30 cellular contexts compared by ENCODE assay signal in the genomic region with DNA sequence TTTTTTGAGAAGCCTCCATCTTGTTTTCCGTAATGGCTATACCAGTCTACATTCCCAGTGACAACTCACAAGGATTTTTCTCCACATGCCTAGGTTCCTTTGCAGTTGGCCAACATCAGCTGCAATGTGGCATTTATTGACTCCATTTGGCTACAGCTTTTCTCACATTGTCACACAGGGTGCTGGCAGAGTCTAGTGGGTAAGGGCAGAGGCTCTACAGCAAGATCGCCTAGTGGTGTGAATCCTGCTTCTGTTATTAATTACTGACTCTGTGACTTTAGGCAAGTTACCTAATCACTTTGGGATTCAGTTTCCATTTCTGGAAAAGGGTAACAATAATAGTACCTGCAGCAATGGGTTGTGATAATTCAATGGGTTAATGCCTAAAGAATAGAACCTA. TPM values are rescaled to one million over a fixed set of nuclear protein-coding genes. Genes with fewer than 3 reads are reported as not detected.
DNase-seq lines count a peak whose midpoint lies in the region; ATAC-seq and TF ChIP-seq lines count a peak whose summit lies in the region.
"Had no signal": no experiment of that assay in that cellular context is flagged by ENCODE, and none has a peak within 500 bp of the region (broad histone marks: within the 10 kb centered on the region; RNA-seq: fewer than 3 reads in every experiment).

No MANE protein-coding gene starts in this region.

- H3K27ac Mint-ChIP-seq in HFFc6 = peak overlapping the region; percentile 63
- H3K27ac Mint-ChIP-seq: activated CD8-positive, alpha-beta T cell treated with anti-CD3 and anti-CD28 coated beads for 36 hours; memory B cell; stimulated activated naive CD8-positive, alpha-beta T cell treated with anti-CD3 and anti-CD28 coated beads, Interleukin-15, Interleukin-2, amounts not matched to agents 100 ng/mL and 50 ng/mL, for 24 hours had no signal

- no peaks in the 10 kb centered on the region for H3K27me3 Mint-ChIP-seq in HFFc6 (ENCODE audit: insufficient read depth)

- H3K4me1 ChIP-seq in rectal smooth muscle tissue (ENCODE audit: control insufficient read depth, insufficient read depth, low read length) = peaks cover 3% of the 10 kb centered on the region
- H3K4me1 ChIP-seq: colonic mucosa, uterus had no signal

- H3K36me3 Mint-ChIP-seq in HFFc6 (ENCODE audit: low read depth) = no peaks in the 10 kb centered on the region
- H3K36me3 Mint-ChIP-seq: memory B cell had no signal

- DNase-seq in AG20443 (ENCODE audit: low spot score) (peak; percentile 35), HFFc6 (no peak), UCSD-AML1 (lab: John Stamatoyannopoulos, UW; ENCODE audit: unreplicated experiment) (peak; percentile 5), HuH-7.5 (ENCODE audit: low spot score) (no peak)
- no peak for DNase-seq in activated CD4-positive, alpha-beta T cell treated with anti-CD3 and anti-CD28 coated beads, Interleukin-2, amount 50 U/mL, for 4 hours
- DNase-seq: activated CD8-positive, alpha-beta memory T cell treated with anti-CD3 and anti-CD28 coated beads, Interleukin-2, amount 50 U/mL, for 48 hours; activated naive CD4-positive, alpha-beta T cell treated with anti-CD3 and anti-CD28 coated beads, Interleukin-2, amount 50 U/mL, for 16 hours; amygdala; colonic mucosa; effector CD8-positive, alpha-beta T cell; GDM1; glutamatergic neuron; left colon; NCI-H1105 treated with DMSO at 0.1 percent for 48 hours; NCI-H2029; NCI-H526; posterior cingulate gyrus; right cardiac atrium; spleen; stimulated activated CD4-positive, alpha-beta T cell treated with anti-CD3 and anti-CD28 coated beads, Interleukin-2, amount 100 ng/mL, for 24 hours; stimulated activated CD8-positive, alpha-beta memory T cell treated with anti-CD3 and anti-CD28 coated beads, Interleukin-4, amount 100 ng/mL, for 48 hours; uterus had no signal

- peaks cover 35% of the 10 kb centered on the region for H3K4me1 Mint-ChIP-seq in HFFc6 (ENCODE audit: low read depth)

- no peak for ATAC-seq in HG02970 (IDR thresholded peaks at IDR 0.05; ENCODE audit: low FRiP score, unreplicated experiment)
- ATAC-seq: left colon, right cardiac atrium had no signal

- no peak overlapping the region for H3K4me3 ChIP-seq in rectal smooth muscle tissue (ENCODE audit: low read length)
- H3K4me3 ChIP-seq: colonic mucosa, SK-N-MC, spleen, thoracic aorta, uterus had no signal

- H3K9me3 Mint-ChIP-seq in HFFc6 = no peaks in the 10 kb centered on the region
- H3K9me3 Mint-ChIP-seq: activated CD8-positive, alpha-beta T cell treated with anti-CD3 and anti-CD28 coated beads for 36 hours; memory B cell; stimulated activated naive CD8-positive, alpha-beta T cell treated with anti-CD3 and anti-CD28 coated beads, Interleukin-15, Interleukin-2, amounts not matched to agents 100 ng/mL and 50 ng/mL, for 24 hours; T-helper 1 cell treated with Interleukin-12 subunit alpha and Interleukin-12 subunit beta and Interleukin-4 antibody, amounts not matched to agents 30 μg/mL and 1 μg/mL, for 36 hours had no signal

- no peak for TF ChIP-seq CTCF in HFFc6 (IDR thresholded peaks at IDR 0.05)

- H3K36me3 ChIP-seq in rectal smooth muscle tissue (ENCODE audit: control insufficient read depth, insufficient read depth, low read length) = no peaks in the 10 kb centered on the region
- H3K36me3 ChIP-seq: colonic mucosa, spleen, thoracic aorta, uterus had no signal

- H3K27ac ChIP-seq in rectal smooth muscle tissue (ENCODE audit: low read depth, low read length) = peak overlapping the region; percentile 51
- H3K27ac ChIP-seq: colonic mucosa, thoracic aorta, uterus had no signal

- H3K27me3 ChIP-seq in rectal smooth muscle tissue (ENCODE audit: control insufficient read depth, insufficient read depth, low read length) = no peaks in the 10 kb centered on the region
- H3K27me3 ChIP-seq: colonic mucosa, spleen, uterus had no signal

- no peak overlapping the region for H3K9ac ChIP-seq in rectal smooth muscle tissue (ENCODE audit: low read length)

- H3K4me3 Mint-ChIP-seq in HFFc6 = no peak overlapping the region
- H3K4me3 Mint-ChIP-seq: activated CD8-positive, alpha-beta T cell treated with anti-CD3 and anti-CD28 coated beads for 36 hours; memory B cell; stimulated activated naive CD8-positive, alpha-beta T cell treated with anti-CD3 and anti-CD28 coated beads, Interleukin-15, Interleukin-2, amounts not matched to agents 100 ng/mL and 50 ng/mL, for 24 hours; T-helper 1 cell treated with Interleukin-12 subunit alpha and Interleukin-12 subunit beta and Interleukin-4 antibody, amounts not matched to agents 30 μg/mL and 1 μg/mL, for 36 hours had no signal

RNA-seq across cellular contexts. Expression of a gene that starts 59.7 kb away (rescaled TPM):
- total RNA-seq in HFFc6 (2021; fragmentation: NEBNext Ultra II Directional; extraction: Animal tissue kit (Norgen Biotek cat#: 25700)) = 100 to 1,000 TPM in 2 of 6 experiments, 10 to 100 TPM in 4; 59.2 to 176 (median 70.3) TPM

Comparison
In these comparisons a context has a peak if more than half of its experiments do, and no peak if none do; other contexts are left out.
1. DNase-seq: peak in AG20443 (single experiment) and UCSD-AML1 (single experiment); none in HFFc6 (single experiment), HuH-7.5 (single experiment) and activated CD4-positive, alpha-beta T cell treated with anti-CD3 and anti-CD28 coated beads, Interleukin-2, amount 50 U/mL, for 4 hours (0 of 2).